In genomic region chr6:63509652-63510352, GRCh38 we compare ENCODE assay signal across 1 cellular context.
A peak's percentile ranks its signal among the peaks of the same experiment; 100 is the strongest.
TF ChIP-seq lines count a peak whose summit lies in the region.

No MANE protein-coding gene starts in this region.

TF ChIP-seq in HepG2, 621 proteins besides CTCF, POLR2A, EP300 and RAD21 (continued from another document and continues in another):
- TF ChIP-seq, protein P1, sequence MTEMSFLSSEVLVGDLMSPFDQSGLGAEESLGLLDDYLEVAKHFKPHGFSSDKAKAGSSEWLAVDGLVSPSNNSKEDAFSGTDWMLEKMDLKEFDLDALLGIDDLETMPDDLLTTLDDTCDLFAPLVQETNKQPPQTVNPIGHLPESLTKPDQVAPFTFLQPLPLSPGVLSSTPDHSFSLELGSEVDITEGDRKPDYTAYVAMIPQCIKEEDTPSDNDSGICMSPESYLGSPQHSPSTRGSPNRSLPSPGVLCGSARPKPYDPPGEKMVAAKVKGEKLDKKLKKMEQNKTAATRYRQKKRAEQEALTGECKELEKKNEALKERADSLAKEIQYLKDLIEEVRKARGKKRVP (CRISPR knock-in tag; IDR thresholded peaks at IDR 0.05) = peak; percentile 46 to 92; a peak in 2 of 4 replicates
- TF ChIP-seq ZNF430 (CRISPR knock-in tag; IDR thresholded peaks at IDR 0.05) (0 out of 2 replicates have a peak, but pooled peaks have one; percentile 37), ZNF580 (CRISPR knock-in tag; IDR thresholded peaks at IDR 0.05; ENCODE audit: borderline replicate concordance, low read depth) (peak; percentile 62; the same call in 1 of the 2 replicates), FOXC1 (CRISPR knock-in tag; IDR thresholded peaks at IDR 0.05; ENCODE audit: borderline replicate concordance) (no peak), ZNF121 (CRISPR knock-in tag; IDR thresholded peaks at IDR 0.05) (peak; percentile 61; the same call in 1 of the 2 replicates), SIX4 (CRISPR knock-in tag; IDR thresholded peaks at IDR 0.05) (peak; percentile 52), ZMAT3 (CRISPR knock-in tag; conservative IDR thresholded peaks at IDR 0.05) (peak; percentile 80; the same call in 1 of the 2 replicates), ZNF598 (CRISPR knock-in tag; IDR thresholded peaks at IDR 0.05; ENCODE audit: borderline replicate concordance) (no peak), NFE2L2 (IDR thresholded peaks at IDR 0.05; ENCODE audit: low read length) (no peak), NAIF1 (CRISPR knock-in tag; IDR thresholded peaks at IDR 0.05; ENCODE audit: borderline replicate concordance) (0 out of 2 replicates have a peak, but pooled peaks have one; percentile 9), MAF1 (CRISPR knock-in tag; IDR thresholded peaks at IDR 0.05; ENCODE audit: borderline replicate concordance) (no peak), ZNF292 (CRISPR knock-in tag; IDR thresholded peaks at IDR 0.05; ENCODE audit: borderline replicate concordance, low read depth) (peak; percentile 87; the same call in 1 of the 2 replicates), HDAC2 (CRISPR knock-in tag; IDR thresholded peaks at IDR 0.05) (peak; percentile 90; the same call in 1 of the 2 replicates), HIVEP1 (CRISPR knock-in tag; IDR thresholded peaks at IDR 0.05) (no peak), HNRNPK (IDR thresholded peaks at IDR 0.05; ENCODE audit: low read depth, low read length, poor library complexity, severe bottlenecking) (no peak), ZNF605 (CRISPR knock-in tag; IDR thresholded peaks at IDR 0.05) (peak; percentile 71; the same call in 1 of the 2 replicates), ZNF317 (CRISPR knock-in tag; IDR thresholded peaks at IDR 0.05) (no peak; the same call in 1 of the 2 replicates), ZBTB7B (CRISPR knock-in tag; IDR thresholded peaks at IDR 0.05) (peak; percentile 91), IRF2 (CRISPR knock-in tag; IDR thresholded peaks at IDR 0.05) (peak; percentile 95), ZNF18 (CRISPR knock-in tag; IDR thresholded peaks at IDR 0.05; ENCODE audit: insufficient replicate concordance) (no peak), ZNF230 (CRISPR knock-in tag; IDR thresholded peaks at IDR 0.05) (peak; percentile 67; the same call in 1 of the 2 replicates), TBX2 (CRISPR knock-in tag; IDR thresholded peaks at IDR 0.05; ENCODE audit: borderline replicate concordance) (peak; percentile 80), EZH2 (conservative IDR thresholded peaks at IDR 0.05; ENCODE audit: low read depth, low read length) (no peak), ZFAT (CRISPR knock-in tag; conservative IDR thresholded peaks at IDR 0.05) (no peak), ZNF891 (CRISPR knock-in tag; IDR thresholded peaks at IDR 0.05) (no peak), MTF2 (CRISPR knock-in tag; IDR thresholded peaks at IDR 0.05; ENCODE audit: borderline replicate concordance) (no peak), LCORL (IDR thresholded peaks at IDR 0.05) (0 out of 2 replicates have a peak, but pooled peaks have one; percentile 63), LCORL (CRISPR knock-in tag; IDR thresholded peaks at IDR 0.05) (peak; percentile 86), JUNB (CRISPR knock-in tag; IDR thresholded peaks at IDR 0.05; ENCODE audit: borderline replicate concordance) (no peak), XRCC5 (optimal IDR thresholded peaks at IDR 0.05; ENCODE audit: low read length) (no peak), STAT5B (CRISPR knock-in tag; IDR thresholded peaks at IDR 0.05) (no peak; the same call in 1 of the 2 replicates), JARID2 (CRISPR knock-in tag; IDR thresholded peaks at IDR 0.05; ENCODE audit: insufficient replicate concordance) (no peak), SMC3 (IDR thresholded peaks at IDR 0.05; ENCODE audit: low read length) (peak; percentile 71), ZNF713 (CRISPR knock-in tag; IDR thresholded peaks at IDR 0.05) (no peak), ZNF747 (CRISPR knock-in tag; IDR thresholded peaks at IDR 0.05; ENCODE audit: borderline replicate concordance) (no peak), CCDC6 (CRISPR knock-in tag; IDR thresholded peaks at IDR 0.05) (peak; percentile 67; the same call in 1 of the 2 replicates), SP5 (CRISPR knock-in tag; IDR thresholded peaks at IDR 0.05; ENCODE audit: borderline replicate concordance, low read depth) (peak; percentile 81; the same call in 1 of the 2 replicates), ZBTB1 (CRISPR knock-in tag; IDR thresholded peaks at IDR 0.05; ENCODE audit: borderline replicate concordance) (no peak), ERF (CRISPR knock-in tag; IDR thresholded peaks at IDR 0.05) (peak; percentile 81), ZNF296 (CRISPR knock-in tag; conservative IDR thresholded peaks at IDR 0.05) (no peak), PHF21A (CRISPR knock-in tag; IDR thresholded peaks at IDR 0.05) (peak; percentile 69; the same call in 1 of the 2 replicates)
- TF ChIP-seq, protein P2, sequence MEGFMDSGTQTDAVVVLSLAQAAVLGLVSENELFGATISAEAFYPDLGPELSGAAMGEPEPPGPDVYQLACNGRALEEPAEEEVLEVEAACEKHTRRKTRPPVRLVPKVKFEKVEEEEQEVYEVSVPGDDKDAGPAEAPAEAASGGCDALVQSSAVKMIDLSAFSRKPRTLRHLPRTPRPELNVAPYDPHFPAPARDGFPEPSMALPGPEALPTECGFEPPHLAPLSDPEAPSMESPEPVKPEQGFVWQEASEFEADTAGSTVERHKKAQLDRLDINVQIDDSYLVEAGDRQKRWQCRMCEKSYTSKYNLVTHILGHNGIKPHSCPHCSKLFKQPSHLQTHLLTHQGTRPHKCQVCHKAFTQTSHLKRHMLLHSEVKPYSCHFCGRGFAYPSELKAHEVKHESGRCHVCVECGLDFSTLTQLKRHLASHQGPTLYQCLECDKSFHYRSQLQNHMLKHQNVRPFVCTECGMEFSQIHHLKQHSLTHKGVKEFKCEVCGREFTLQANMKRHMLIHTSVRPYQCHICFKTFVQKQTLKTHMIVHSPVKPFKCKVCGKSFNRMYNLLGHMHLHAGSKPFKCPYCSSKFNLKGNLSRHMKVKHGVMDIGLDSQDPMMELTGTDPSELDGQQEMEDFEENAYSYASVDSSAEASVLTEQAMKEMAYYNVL (CRISPR knock-in tag; IDR thresholded peaks at IDR 0.05; ENCODE audit: borderline replicate concordance) = peak; percentile 80; the same call in 1 of the 2 replicates
- TF ChIP-seq, protein P3, sequence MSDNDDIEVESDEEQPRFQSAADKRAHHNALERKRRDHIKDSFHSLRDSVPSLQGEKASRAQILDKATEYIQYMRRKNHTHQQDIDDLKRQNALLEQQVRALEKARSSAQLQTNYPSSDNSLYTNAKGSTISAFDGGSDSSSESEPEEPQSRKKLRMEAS (IDR thresholded peaks at IDR 0.05) = peak; percentile 73
- TF ChIP-seq, protein P4, sequence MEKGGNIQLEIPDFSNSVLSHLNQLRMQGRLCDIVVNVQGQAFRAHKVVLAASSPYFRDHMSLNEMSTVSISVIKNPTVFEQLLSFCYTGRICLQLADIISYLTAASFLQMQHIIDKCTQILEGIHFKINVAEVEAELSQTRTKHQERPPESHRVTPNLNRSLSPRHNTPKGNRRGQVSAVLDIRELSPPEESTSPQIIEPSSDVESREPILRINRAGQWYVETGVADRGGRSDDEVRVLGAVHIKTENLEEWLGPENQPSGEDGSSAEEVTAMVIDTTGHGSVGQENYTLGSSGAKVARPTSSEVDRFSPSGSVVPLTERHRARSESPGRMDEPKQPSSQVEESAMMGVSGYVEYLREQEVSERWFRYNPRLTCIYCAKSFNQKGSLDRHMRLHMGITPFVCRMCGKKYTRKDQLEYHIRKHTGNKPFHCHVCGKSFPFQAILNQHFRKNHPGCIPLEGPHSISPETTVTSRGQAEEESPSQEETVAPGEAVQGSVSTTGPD (CRISPR knock-in tag; IDR thresholded peaks at IDR 0.05) = no peak
- TF ChIP-seq, protein P5, sequence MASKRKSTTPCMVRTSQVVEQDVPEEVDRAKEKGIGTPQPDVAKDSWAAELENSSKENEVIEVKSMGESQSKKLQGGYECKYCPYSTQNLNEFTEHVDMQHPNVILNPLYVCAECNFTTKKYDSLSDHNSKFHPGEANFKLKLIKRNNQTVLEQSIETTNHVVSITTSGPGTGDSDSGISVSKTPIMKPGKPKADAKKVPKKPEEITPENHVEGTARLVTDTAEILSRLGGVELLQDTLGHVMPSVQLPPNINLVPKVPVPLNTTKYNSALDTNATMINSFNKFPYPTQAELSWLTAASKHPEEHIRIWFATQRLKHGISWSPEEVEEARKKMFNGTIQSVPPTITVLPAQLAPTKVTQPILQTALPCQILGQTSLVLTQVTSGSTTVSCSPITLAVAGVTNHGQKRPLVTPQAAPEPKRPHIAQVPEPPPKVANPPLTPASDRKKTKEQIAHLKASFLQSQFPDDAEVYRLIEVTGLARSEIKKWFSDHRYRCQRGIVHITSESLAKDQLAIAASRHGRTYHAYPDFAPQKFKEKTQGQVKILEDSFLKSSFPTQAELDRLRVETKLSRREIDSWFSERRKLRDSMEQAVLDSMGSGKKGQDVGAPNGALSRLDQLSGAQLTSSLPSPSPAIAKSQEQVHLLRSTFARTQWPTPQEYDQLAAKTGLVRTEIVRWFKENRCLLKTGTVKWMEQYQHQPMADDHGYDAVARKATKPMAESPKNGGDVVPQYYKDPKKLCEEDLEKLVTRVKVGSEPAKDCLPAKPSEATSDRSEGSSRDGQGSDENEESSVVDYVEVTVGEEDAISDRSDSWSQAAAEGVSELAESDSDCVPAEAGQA (IDR thresholded peaks at IDR 0.05; ENCODE audit: low read depth) = no peak
- TF ChIP-seq, protein P5 (CRISPR knock-in tag; IDR thresholded peaks at IDR 0.05; ENCODE audit: borderline replicate concordance) = no peak
